Comparison of ENCODE assay signal across 27 cellular contexts in the genomic region with DNA sequence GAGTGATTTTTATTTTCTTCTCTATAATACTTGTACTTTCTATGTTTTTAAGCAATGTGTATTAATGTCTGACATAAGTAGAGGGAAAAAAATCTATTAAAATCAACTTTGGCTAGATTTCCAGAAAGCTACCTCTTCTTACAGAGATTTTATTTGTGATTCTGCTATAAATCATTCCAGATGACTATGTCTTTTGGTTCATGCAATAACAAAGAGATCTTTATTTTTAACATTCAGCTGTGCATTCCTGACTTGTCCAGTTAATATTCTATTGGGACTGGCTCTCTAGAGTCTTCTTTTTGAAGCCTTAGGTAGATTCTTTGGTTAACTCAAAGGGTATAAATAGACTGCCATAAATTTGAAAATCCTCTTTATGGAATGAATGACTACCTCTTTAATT.
"Had no signal": no experiment of that assay in that cellular context is flagged by ENCODE, and none has a peak within 500 bp of the region (broad histone marks: within the 10 kb centered on the region; RNA-seq: fewer than 3 reads in every experiment).

No MANE protein-coding gene starts in this region.

- ATAC-seq: activated CD4-positive, alpha-beta T cell treated with anti-CD3 and anti-CD28 coated beads for 36 hours; activated CD8-positive, alpha-beta memory T cell treated with anti-CD3 and anti-CD28 coated beads, Interleukin-2, amount 10 ng/mL, durations not matched to agents 7 days and 5 days; activated CD8-positive, alpha-beta T cell treated with anti-CD3 and anti-CD28 coated beads, Interleukin-2, amount 10 ng/mL, durations not matched to agents 7 days and 5 days; gastroesophageal sphincter; left cardiac atrium; naive thymus-derived CD8-positive, alpha-beta T cell; pancreas; stimulated activated naive B cell treated with anti-CD40 and anti-IgM and Interleukin-4, amounts not matched to agents 10 μg/mL and 1 μg/mL and 100 μg/mL, for 72 hours; upper lobe of right lung had no signal

- H3K27ac ChIP-seq: colonic mucosa, gastroesophageal sphincter, hepatocyte, pancreas, prostate gland, sigmoid colon, stomach, tibial artery, upper lobe of right lung had no signal

- H3K4me1 ChIP-seq: colonic mucosa, gastroesophageal sphincter, pancreas, prostate gland, sigmoid colon, stomach, tibial artery, upper lobe of right lung had no signal

- H2AFZ ChIP-seq: hepatocyte had no signal

- H3K4me3 ChIP-seq: colonic mucosa, gastroesophageal sphincter, hepatocyte, pancreas, prostate gland, sigmoid colon, smooth muscle cell, stomach, tibial artery, upper lobe of right lung had no signal

- FAIRE-seq: bronchial epithelial cell had no signal

- H3K36me3 ChIP-seq: colonic mucosa, gastroesophageal sphincter, pancreas, prostate gland, sigmoid colon, stomach, tibial artery, upper lobe of right lung had no signal

- H3K9me3 ChIP-seq: colonic mucosa, gastroesophageal sphincter, pancreas, prostate gland, stomach, tibial artery, upper lobe of right lung had no signal

- H3K4me2 ChIP-seq: hepatocyte, smooth muscle cell had no signal

- DNase-seq: activated CD4-positive, alpha-beta T cell treated with anti-CD3 and anti-CD28 coated beads for 36 hours; activated CD4-positive, CD25-positive, alpha-beta regulatory T cell; activated CD8-positive, alpha-beta memory T cell treated with anti-CD3 and anti-CD28 coated beads, Interleukin-2, amount 10 ng/mL, durations not matched to agents 7 days and 5 days; activated CD8-positive, alpha-beta T cell treated with anti-CD3 and anti-CD28 coated beads, Interleukin-2, amount 10 ng/mL, durations not matched to agents 7 days and 5 days; activated T-cell treated with anti-CD3 and anti-CD28 coated beads, Interleukin-2, amount 50 U/mL, for 48 hours; anterior cingulate cortex; colonic mucosa; effector CD8-positive, alpha-beta T cell; islet precursor cell; left cardiac atrium; naive thymus-derived CD8-positive, alpha-beta T cell; nucleus accumbens; pancreas; retina; sigmoid colon; stimulated activated CD4-positive, alpha-beta T cell treated with anti-CD3 and anti-CD28 coated beads, Interleukin-1b, Interleukin-23, amount 100 ng/mL, for 48 hours; stimulated activated CD4-positive, alpha-beta T cell treated with anti-CD3 and anti-CD28 coated beads, Interleukin-4, amount 100 ng/mL, for 4 hours; stimulated activated CD8-positive, alpha-beta memory T cell treated with anti-CD3 and anti-CD28 coated beads, Interleukin-4, amount 100 ng/mL, for 48 hours; stimulated activated naive B cell treated with anti-CD40 and anti-IgM and Interleukin-4, amounts not matched to agents 10 μg/mL and 1 μg/mL and 100 μg/mL, for 72 hours; stomach; tibial artery; upper lobe of right lung had no signal

- H3K27me3 ChIP-seq: colonic mucosa, gastroesophageal sphincter, hepatocyte, pancreas, sigmoid colon, stomach, tibial artery, upper lobe of right lung had no signal

- H3K79me2 ChIP-seq: hepatocyte had no signal
